Comparison of ENCODE assay signal across 23 cellular contexts in the genomic region with DNA sequence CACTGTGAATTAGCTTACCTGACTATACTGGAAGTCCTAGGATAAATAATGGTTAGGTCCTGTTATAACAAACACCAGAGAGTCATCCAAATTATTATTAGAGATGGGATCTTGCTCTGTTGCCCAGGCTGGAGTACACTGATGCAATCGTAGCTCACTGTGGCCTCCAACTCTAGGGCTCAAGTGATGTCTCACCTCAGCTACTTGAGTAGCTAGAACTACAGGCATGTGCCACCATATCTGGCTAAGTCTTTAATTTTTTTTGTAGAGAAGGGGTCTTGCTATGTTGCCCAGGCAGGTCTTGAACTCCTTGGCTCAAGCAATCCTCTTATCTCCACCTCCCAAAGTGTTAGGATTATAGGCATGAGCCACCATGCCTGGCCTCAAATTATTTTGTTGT.
"Had no signal": no experiment of that assay in that cellular context is flagged by ENCODE, and none has a peak within 500 bp of the region (broad histone marks: within the 10 kb centered on the region; RNA-seq: fewer than 3 reads in every experiment).

No MANE protein-coding gene starts in this region.

- H3K4me2 ChIP-seq: hepatocyte had no signal

- H3K27ac ChIP-seq: colonic mucosa, esophagus muscularis mucosa, foreskin keratinocyte, gastroesophageal sphincter, heart left ventricle, hepatocyte, left lung, prostate gland, right atrium auricular region, sigmoid colon, suprapubic skin, vagina had no signal

- DNase-seq: colonic mucosa; effector CD8-positive, alpha-beta T cell; foreskin keratinocyte; heart left ventricle; kidney; left lung; naive thymus-derived CD8-positive, alpha-beta T cell; nephron progenitor cell; nucleus accumbens; sigmoid colon; stimulated activated CD4-positive, alpha-beta T cell treated with anti-CD3 and anti-CD28 coated beads, Interleukin-2, amount 100 ng/mL, for 24 hours; stimulated activated CD4-positive, alpha-beta T cell treated with anti-CD3 and anti-CD28 coated beads, Interleukin-4, amount 100 ng/mL, for 24 hours; stimulated activated naive CD8-positive, alpha-beta T cell treated with anti-CD3 and anti-CD28 coated beads, Interleukin-15, amount 100 ng/mL, for 72 hours; trophoblast cell had no signal

- H3K27me3 ChIP-seq: colonic mucosa, esophagus muscularis mucosa, foreskin keratinocyte, gastroesophageal sphincter, heart left ventricle, hepatocyte, left lung, right atrium auricular region, sigmoid colon, suprapubic skin, vagina had no signal

- H3K9me3 ChIP-seq: colonic mucosa, esophagus muscularis mucosa, gastroesophageal sphincter, heart left ventricle, left lung, prostate gland, right atrium auricular region, sigmoid colon, suprapubic skin, vagina had no signal

- H3K4me1 Mint-ChIP-seq: naive thymus-derived CD8-positive, alpha-beta T cell; stimulated activated effector memory CD8-positive, alpha-beta T cell treated with anti-CD3 and anti-CD28 coated beads, Interleukin-12 subunit alpha, Interleukin-12 subunit beta, amount 100 ng/mL, for 72 hours; stimulated activated naive CD8-positive, alpha-beta T cell treated with anti-CD3 and anti-CD28 coated beads, Interleukin-15, amount 100 ng/mL, for 72 hours had no signal

- ATAC-seq: foreskin keratinocyte; gastroesophageal sphincter; heart left ventricle; left lung; naive thymus-derived CD8-positive, alpha-beta T cell; stimulated activated effector memory CD8-positive, alpha-beta T cell treated with anti-CD3 and anti-CD28 coated beads, Interleukin-12 subunit alpha, Interleukin-12 subunit beta, amount 100 ng/mL, for 72 hours; stimulated activated naive CD8-positive, alpha-beta T cell treated with anti-CD3 and anti-CD28 coated beads, Interleukin-15, amount 100 ng/mL, for 72 hours had no signal

- H3K4me1 ChIP-seq: colonic mucosa, left lung, prostate gland, right atrium auricular region had no signal

- H2AFZ ChIP-seq: hepatocyte had no signal

- H3K9me3 Mint-ChIP-seq: dendritic cell treated with granulocyte-macrophage colony-stimulating factor and Interleukin-4, amounts not matched to agents 40 ng/mL and 50 ng/mL, for 4 days; naive thymus-derived CD8-positive, alpha-beta T cell; nephron progenitor cell; stimulated activated effector memory CD8-positive, alpha-beta T cell treated with anti-CD3 and anti-CD28 coated beads, Interleukin-12 subunit alpha, Interleukin-12 subunit beta, amount 100 ng/mL, for 72 hours; stimulated activated naive CD8-positive, alpha-beta T cell treated with anti-CD3 and anti-CD28 coated beads, Interleukin-15, amount 100 ng/mL, for 72 hours had no signal

- H3K4me3 Mint-ChIP-seq: dendritic cell treated with granulocyte-macrophage colony-stimulating factor and Interleukin-4, amounts not matched to agents 40 ng/mL and 50 ng/mL, for 4 days; naive thymus-derived CD8-positive, alpha-beta T cell; nephron progenitor cell; stimulated activated effector memory CD8-positive, alpha-beta T cell treated with anti-CD3 and anti-CD28 coated beads, Interleukin-12 subunit alpha, Interleukin-12 subunit beta, amount 100 ng/mL, for 72 hours; stimulated activated naive CD8-positive, alpha-beta T cell treated with anti-CD3 and anti-CD28 coated beads, Interleukin-15, amount 100 ng/mL, for 72 hours had no signal

- H3K27me3 Mint-ChIP-seq: dendritic cell treated with granulocyte-macrophage colony-stimulating factor and Interleukin-4, amounts not matched to agents 40 ng/mL and 50 ng/mL, for 4 days; naive thymus-derived CD8-positive, alpha-beta T cell; stimulated activated naive CD8-positive, alpha-beta T cell treated with anti-CD3 and anti-CD28 coated beads, Interleukin-15, amount 100 ng/mL, for 72 hours had no signal

- H3K4me3 ChIP-seq: colonic mucosa, esophagus muscularis mucosa, gastroesophageal sphincter, heart left ventricle, hepatocyte, left lung, prostate gland, right atrium auricular region, sigmoid colon, suprapubic skin, vagina had no signal

- H3K27ac Mint-ChIP-seq: nephron progenitor cell; stimulated activated effector memory CD8-positive, alpha-beta T cell treated with anti-CD3 and anti-CD28 coated beads, Interleukin-12 subunit alpha, Interleukin-12 subunit beta, amount 100 ng/mL, for 72 hours had no signal
